Comparison of ENCODE assay signal across 1 cellular context in the genomic region with DNA sequence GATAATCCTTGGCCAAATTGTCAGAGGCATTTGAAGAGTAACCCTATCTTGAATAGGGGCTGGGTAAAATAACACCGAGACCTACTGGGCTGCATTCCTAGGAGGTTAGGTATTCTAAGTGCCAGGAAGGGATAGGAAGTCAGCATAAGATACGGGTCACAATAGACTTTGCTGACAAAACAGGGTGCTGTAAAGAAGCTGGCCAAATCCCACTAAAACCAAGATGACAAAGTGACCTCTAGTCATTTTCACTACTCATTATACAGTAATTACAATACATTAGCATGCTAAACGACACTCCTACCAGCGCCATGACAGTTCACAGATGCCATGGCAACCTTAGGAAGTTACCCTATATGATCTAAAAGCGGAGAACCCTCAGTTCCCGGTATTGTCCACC.
TF ChIP-seq lines count a peak whose summit lies in the region.

No MANE protein-coding gene starts in this region.

TF ChIP-seq in GM23338, 12 proteins besides CTCF, POLR2A, EP300 and RAD21 (continued from another document):
- TF ChIP-seq, protein P1, sequence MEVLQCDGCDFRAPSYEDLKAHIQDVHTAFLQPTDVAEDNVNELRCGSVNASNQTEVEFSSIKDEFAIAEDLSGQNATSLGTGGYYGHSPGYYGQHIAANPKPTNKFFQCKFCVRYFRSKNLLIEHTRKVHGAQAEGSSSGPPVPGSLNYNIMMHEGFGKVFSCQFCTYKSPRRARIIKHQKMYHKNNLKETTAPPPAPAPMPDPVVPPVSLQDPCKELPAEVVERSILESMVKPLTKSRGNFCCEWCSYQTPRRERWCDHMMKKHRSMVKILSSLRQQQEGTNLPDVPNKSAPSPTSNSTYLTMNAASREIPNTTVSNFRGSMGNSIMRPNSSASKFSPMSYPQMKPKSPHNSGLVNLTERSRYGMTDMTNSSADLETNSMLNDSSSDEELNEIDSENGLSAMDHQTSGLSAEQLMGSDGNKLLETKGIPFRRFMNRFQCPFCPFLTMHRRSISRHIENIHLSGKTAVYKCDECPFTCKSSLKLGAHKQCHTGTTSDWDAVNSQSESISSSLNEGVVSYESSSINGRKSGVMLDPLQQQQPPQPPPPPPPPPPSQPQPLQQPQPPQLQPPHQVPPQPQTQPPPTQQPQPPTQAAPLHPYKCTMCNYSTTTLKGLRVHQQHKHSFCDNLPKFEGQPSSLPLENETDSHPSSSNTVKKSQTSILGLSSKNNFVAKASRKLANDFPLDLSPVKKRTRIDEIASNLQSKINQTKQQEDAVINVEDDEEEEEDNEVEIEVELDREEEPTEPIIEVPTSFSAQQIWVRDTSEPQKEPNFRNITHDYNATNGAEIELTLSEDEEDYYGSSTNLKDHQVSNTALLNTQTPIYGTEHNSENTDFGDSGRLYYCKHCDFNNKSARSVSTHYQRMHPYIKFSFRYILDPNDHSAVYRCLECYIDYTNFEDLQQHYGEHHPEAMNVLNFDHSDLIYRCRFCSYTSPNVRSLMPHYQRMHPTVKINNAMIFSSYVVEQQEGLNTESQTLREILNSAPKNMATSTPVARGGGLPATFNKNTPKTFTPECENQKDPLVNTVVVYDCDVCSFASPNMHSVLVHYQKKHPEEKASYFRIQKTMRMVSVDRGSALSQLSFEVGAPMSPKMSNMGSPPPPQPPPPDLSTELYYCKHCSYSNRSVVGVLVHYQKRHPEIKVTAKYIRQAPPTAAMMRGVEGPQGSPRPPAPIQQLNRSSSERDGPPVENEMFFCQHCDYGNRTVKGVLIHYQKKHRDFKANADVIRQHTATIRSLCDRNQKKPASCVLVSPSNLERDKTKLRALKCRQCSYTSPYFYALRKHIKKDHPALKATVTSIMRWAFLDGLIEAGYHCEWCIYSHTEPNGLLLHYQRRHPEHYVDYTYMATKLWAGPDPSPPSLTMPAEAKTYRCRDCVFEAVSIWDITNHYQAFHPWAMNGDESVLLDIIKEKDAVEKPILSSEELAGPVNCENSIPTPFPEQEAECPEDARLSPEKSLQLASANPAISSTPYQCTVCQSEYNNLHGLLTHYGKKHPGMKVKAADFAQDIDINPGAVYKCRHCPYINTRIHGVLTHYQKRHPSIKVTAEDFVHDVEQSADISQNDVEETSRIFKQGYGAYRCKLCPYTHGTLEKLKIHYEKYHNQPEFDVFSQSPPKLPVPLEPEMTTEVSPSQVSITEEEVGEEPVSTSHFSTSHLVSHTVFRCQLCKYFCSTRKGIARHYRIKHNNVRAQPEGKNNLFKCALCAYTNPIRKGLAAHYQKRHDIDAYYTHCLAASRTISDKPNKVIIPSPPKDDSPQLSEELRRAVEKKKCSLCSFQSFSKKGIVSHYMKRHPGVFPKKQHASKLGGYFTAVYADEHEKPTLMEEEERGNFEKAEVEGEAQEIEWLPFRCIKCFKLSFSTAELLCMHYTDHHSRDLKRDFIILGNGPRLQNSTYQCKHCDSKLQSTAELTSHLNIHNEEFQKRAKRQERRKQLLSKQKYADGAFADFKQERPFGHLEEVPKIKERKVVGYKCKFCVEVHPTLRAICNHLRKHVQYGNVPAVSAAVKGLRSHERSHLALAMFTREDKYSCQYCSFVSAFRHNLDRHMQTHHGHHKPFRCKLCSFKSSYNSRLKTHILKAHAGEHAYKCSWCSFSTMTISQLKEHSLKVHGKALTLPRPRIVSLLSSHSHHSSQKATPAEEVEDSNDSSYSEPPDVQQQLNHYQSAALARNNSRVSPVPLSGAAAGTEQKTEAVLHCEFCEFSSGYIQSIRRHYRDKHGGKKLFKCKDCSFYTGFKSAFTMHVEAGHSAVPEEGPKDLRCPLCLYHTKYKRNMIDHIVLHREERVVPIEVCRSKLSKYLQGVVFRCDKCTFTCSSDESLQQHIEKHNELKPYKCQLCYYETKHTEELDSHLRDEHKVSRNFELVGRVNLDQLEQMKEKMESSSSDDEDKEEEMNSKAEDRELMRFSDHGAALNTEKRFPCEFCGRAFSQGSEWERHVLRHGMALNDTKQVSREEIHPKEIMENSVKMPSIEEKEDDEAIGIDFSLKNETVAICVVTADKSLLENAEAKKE (CRISPR knock-in tag; IDR thresholded peaks at IDR 0.05), result no peak
- TF ChIP-seq, protein P2, sequence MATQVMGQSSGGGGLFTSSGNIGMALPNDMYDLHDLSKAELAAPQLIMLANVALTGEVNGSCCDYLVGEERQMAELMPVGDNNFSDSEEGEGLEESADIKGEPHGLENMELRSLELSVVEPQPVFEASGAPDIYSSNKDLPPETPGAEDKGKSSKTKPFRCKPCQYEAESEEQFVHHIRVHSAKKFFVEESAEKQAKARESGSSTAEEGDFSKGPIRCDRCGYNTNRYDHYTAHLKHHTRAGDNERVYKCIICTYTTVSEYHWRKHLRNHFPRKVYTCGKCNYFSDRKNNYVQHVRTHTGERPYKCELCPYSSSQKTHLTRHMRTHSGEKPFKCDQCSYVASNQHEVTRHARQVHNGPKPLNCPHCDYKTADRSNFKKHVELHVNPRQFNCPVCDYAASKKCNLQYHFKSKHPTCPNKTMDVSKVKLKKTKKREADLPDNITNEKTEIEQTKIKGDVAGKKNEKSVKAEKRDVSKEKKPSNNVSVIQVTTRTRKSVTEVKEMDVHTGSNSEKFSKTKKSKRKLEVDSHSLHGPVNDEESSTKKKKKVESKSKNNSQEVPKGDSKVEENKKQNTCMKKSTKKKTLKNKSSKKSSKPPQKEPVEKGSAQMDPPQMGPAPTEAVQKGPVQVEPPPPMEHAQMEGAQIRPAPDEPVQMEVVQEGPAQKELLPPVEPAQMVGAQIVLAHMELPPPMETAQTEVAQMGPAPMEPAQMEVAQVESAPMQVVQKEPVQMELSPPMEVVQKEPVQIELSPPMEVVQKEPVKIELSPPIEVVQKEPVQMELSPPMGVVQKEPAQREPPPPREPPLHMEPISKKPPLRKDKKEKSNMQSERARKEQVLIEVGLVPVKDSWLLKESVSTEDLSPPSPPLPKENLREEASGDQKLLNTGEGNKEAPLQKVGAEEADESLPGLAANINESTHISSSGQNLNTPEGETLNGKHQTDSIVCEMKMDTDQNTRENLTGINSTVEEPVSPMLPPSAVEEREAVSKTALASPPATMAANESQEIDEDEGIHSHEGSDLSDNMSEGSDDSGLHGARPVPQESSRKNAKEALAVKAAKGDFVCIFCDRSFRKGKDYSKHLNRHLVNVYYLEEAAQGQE (IDR thresholded peaks at IDR 0.05; ENCODE audit: unreplicated experiment), result no peak
- no peak for TF ChIP-seq ZNF331 (CRISPR knock-in tag; IDR thresholded peaks at IDR 0.05; ENCODE audit: low read depth)
- no peak for TF ChIP-seq JUNB (IDR thresholded peaks at IDR 0.05; ENCODE audit: unreplicated experiment)
- no peak for TF ChIP-seq EZH2phosphoT487 (IDR thresholded peaks at IDR 0.05; ENCODE audit: unreplicated experiment)
- TF ChIP-seq CREB1 (CRISPR knock-in tag; IDR thresholded peaks at IDR 0.05; ENCODE audit: low read depth), result no peak
- no peak for TF ChIP-seq ETS1 (IDR thresholded peaks at IDR 0.05)
- no peak for TF ChIP-seq POLR2AphosphoS5 (IDR thresholded peaks at IDR 0.05; ENCODE audit: low read depth)
